In the genomic region with DNA sequence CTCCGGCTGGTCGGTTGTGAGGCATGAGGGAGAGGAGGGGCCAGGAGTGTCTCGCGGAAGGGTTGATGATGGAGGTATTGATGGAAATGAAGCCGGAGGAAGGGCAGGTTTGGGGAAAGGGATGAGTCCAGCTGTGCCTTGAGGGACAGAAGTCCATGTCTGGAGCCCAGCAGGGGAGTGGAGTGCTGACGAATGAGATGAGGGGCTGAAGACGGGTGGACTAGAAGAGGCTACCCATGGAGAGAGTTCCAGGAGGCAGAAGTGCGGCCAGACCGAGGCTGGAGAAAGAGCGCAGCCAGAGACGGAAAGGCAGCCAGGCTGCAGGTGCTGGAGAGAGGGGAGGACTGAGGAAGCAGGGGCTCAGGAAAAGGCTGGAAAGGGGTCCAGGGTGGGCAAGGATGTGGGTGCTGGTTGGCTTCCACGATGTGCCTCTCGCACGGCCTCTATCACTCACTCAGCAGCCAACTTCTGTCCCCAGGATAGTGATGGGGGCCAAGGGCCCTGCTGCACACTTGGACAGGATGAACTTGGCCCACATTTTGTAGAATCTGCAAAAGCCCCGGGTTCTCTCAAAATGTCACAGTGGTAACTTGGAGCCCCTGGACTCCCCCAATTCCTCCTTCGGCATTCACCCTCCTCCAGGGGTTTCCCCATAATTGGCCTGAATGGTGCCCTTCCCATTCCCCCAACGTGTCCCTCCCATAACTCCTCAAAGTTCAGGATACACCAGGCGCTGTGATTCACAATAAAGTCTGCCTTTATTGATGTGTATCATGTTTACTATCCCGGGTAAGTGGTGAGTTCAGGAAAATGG, we compare ENCODE assay signal across 1 cellular context.
TF ChIP-seq lines count a peak whose summit lies in the region.

No MANE protein-coding gene starts in this region.

TF ChIP-seq in A549, 52 proteins besides CTCF, POLR2A, EP300 and RAD21 (continued from another document):
- TF ChIP-seq ELK1 (IDR thresholded peaks at IDR 0.05; ENCODE audit: low read depth, low read length): no peak
- no peak for TF ChIP-seq KDM1A (IDR thresholded peaks at IDR 0.05; ENCODE audit: low read depth)
- TF ChIP-seq ZNF302 (CRISPR knock-in tag; IDR thresholded peaks at IDR 0.05): no peak
- TF ChIP-seq SMC3 (IDR thresholded peaks at IDR 0.05): no peak
- no peak; the same call in 1 of the 2 replicates for TF ChIP-seq MAX (IDR thresholded peaks at IDR 0.05)
- TF ChIP-seq EHF (CRISPR knock-in tag; IDR thresholded peaks at IDR 0.05): no peak
- TF ChIP-seq MAFK (IDR thresholded peaks at IDR 0.05; ENCODE audit: partially characterized antibody): no peak
